In the genomic region with DNA sequence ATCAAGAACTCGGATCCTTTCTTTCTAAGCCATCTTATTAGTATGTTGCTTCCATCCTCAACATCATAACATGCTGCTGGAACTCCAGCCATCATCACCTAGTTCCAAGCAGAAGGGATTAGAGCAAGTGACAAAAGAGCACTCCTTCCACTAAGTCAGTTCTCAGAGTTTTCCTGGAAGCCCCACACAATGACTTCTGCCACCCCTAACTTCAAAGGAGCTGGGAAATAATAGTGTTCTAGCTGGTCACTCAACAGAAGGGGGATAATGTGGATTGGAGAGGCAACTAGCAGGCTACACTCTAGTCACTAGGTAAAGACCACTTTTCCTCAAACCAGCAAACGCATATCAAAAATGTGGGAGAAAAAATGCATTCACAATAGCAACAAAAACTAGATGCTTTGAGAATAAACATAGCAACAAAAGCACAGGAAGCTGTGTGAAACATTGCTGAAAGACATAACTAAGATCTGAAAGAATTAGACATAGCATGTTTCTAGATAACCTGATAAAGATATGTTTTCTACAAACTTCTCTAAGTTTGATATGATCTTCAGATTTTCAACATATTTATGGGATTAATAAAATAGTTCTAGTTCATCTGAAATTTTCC, we compare ENCODE assay signal across 15 cellular contexts. TPM values are rescaled to one million over a fixed set of nuclear protein-coding genes. Genes with fewer than 3 reads are reported as not detected.
DNase-seq lines count a peak whose midpoint lies in the region; ATAC-seq, FAIRE-seq and TF ChIP-seq lines count a peak whose summit lies in the region.
"Had no signal": no experiment of that assay in that cellular context is flagged by ENCODE, and none has a peak within 500 bp of the region (broad histone marks: within the 10 kb centered on the region; RNA-seq: fewer than 3 reads in every experiment).

No MANE protein-coding gene starts in this region.

- peaks cover 0 to 7% of the 10 kb centered on the region in 2 donors for H3K36me3 Mint-ChIP-seq in activated naive CD4-positive, alpha-beta T cell treated with anti-CD3 and anti-CD28 coated beads, Interleukin-2, amount 50 U/mL, for 72 hours
- peaks cover 95% of the 10 kb centered on the region for H3K36me3 Mint-ChIP-seq in activated T-helper 17 cell treated with anti-CD3 and anti-CD28 coated beads, Interleukin-2, amount 50 U/mL, for 72 hours (ENCODE audit: low read depth)

- ATAC-seq in activated naive CD4-positive, alpha-beta T cell treated with anti-CD3 and anti-CD28 coated beads, Interleukin-2, amount 50 U/mL, for 72 hours, result no peak
- ATAC-seq in activated T-helper 17 cell treated with anti-CD3 and anti-CD28 coated beads, Interleukin-2, amount 50 U/mL, for 72 hours (replicated peaks), result no peak

- H3K4me1 Mint-ChIP-seq in activated T-helper 17 cell treated with anti-CD3 and anti-CD28 coated beads, Interleukin-2, amount 50 U/mL, for 72 hours, result peaks cover 4% of the 10 kb centered on the region

- no peak overlapping the region for H3K4me3 ChIP-seq in thymus (ENCODE audit: low read length)

- peaks cover 0 to 5% of the 10 kb centered on the region in 2 donors for H3K9me3 Mint-ChIP-seq in activated naive CD4-positive, alpha-beta T cell treated with anti-CD3 and anti-CD28 coated beads, Interleukin-2, amount 50 U/mL, for 72 hours
- no peaks in the 10 kb centered on the region for H3K9me3 Mint-ChIP-seq in activated T-helper 17 cell treated with anti-CD3 and anti-CD28 coated beads, Interleukin-2, amount 50 U/mL, for 72 hours

- no peaks in the 10 kb centered on the region for H3K27me3 Mint-ChIP-seq in activated T-helper 17 cell treated with anti-CD3 and anti-CD28 coated beads, Interleukin-2, amount 50 U/mL, for 72 hours

- FAIRE-seq in H54 (lab: Jason Lieb, UNC), result peak; percentile 61

- WGBS in thymus, result 73% methylated on average over 2 of the region's 2 CpGs

- no peaks in the 10 kb centered on the region for H3K27me3 ChIP-seq in thymus (ENCODE audit: control insufficient read depth, insufficient read depth)

- DNase-seq in activated naive CD4-positive, alpha-beta T cell treated with anti-CD3 and anti-CD28 coated beads, Interleukin-2, amount 50 U/mL, for 72 hours (ENCODE audit: low spot score in 2 of 2), result no peak
- no peak for DNase-seq in activated naive CD4-positive, alpha-beta T cell treated with anti-CD3 and anti-CD28 coated beads, Interleukin-2, amount 50 U/mL, for 16 hours
- DNase-seq in H54 (ENCODE audit: insufficient read length, low spot score) (no peak), NCI-H1105 (lab: John Stamatoyannopoulos, UW) (no peak)
- DNase-seq in stimulated activated naive CD4-positive, alpha-beta T cell treated with Interleukin-2 at 50 U/mL for 16 hours (lab: John Stamatoyannopoulos, UW), result no peak
- DNase-seq: Caco-2, DMS53, KBM-7, NCI-H146, NCI-H2081 treated with DMSO at 0.1 percent for 48 hours, NCI-H2227 treated with DMSO at 0.1 percent for 48 hours, NCI-H524 treated with DMSO at 0.1 percent for 48 hours, RPMI8226 had no signal

- H3K4me1 ChIP-seq in thymus (ENCODE audit: control insufficient read depth, insufficient read depth, low read length), result no peaks in the 10 kb centered on the region
- H3K4me1 ChIP-seq: Caco-2 had no signal

- no peaks in the 10 kb centered on the region for H3K9me3 ChIP-seq in thymus (ENCODE audit: control insufficient read depth)
- H3K9me3 ChIP-seq: Caco-2 had no signal

- H3K27ac Mint-ChIP-seq in activated naive CD4-positive, alpha-beta T cell treated with anti-CD3 and anti-CD28 coated beads, Interleukin-2, amount 50 U/mL, for 72 hours, result peak overlapping the region; percentile 44 to 59
- H3K27ac Mint-ChIP-seq in activated T-helper 17 cell treated with anti-CD3 and anti-CD28 coated beads, Interleukin-2, amount 50 U/mL, for 72 hours, result peak overlapping the region; percentile 55

- no peaks in the 10 kb centered on the region for H3K36me3 ChIP-seq in thymus (ENCODE audit: control insufficient read depth, insufficient read depth)

- TF ChIP-seq POLR2A in H54 (IDR thresholded peaks at IDR 0.05; ENCODE audit: low read depth, low read length), result no peak

- no peak overlapping the region for H3K4me3 Mint-ChIP-seq in activated T-helper 17 cell treated with anti-CD3 and anti-CD28 coated beads, Interleukin-2, amount 50 U/mL, for 72 hours

- H3K27ac ChIP-seq in thymus (ENCODE audit: low read depth), result peak overlapping the region; percentile 25

RNA-seq across cellular contexts. Expression of a gene that starts 39.5 kb away (rescaled TPM):
- 100 to 1,000 TPM in 1 of 2 donors, 10 to 100 TPM in 1; 82.8 to 122 TPM for total RNA-seq in activated naive CD4-positive, alpha-beta T cell treated with anti-CD3 and anti-CD28 coated beads, Interleukin-2, amount 50 U/mL, for 72 hours
- total RNA-seq in activated T-helper 17 cell treated with anti-CD3 and anti-CD28 coated beads, Interleukin-2, amount 50 U/mL, for 72 hours, result 10 to 100 TPM; 60.7 to 94.8 TPM
- 190 TPM for polyA plus RNA-seq in thymus
